In genomic region chr9:92696619-92697018, GRCh38 we compare ENCODE assay signal across 28 cellular contexts. TPM values are rescaled to one million over a fixed set of nuclear protein-coding genes. Genes with fewer than 3 reads are reported as not detected.
DNase-seq lines count a peak whose midpoint lies in the region; ATAC-seq, FAIRE-seq and TF ChIP-seq lines count a peak whose summit lies in the region.
"Had no signal": no experiment of that assay in that cellular context is flagged by ENCODE, and none has a peak within 500 bp of the region (broad histone marks: within the 10 kb centered on the region; RNA-seq: fewer than 3 reads in every experiment).

No MANE protein-coding gene starts in this region.

- 0% methylated on average over 1 of the region's 1 CpG for WGBS in GM12878 (ENCODE audit: insufficient coverage, insufficient replicate concordance, low lambda C conversion rate, missing lambda C conversion rate)

- no peak overlapping the region for H3K4me3 Mint-ChIP-seq in endothelial cell (ENCODE audit: unreplicated experiment)
- H3K4me3 Mint-ChIP-seq: H9 had no signal

- peaks cover 0 to 12% (median 9%) of the 10 kb centered on the region in 10 experiments; a peak in 11 of 20 replicates for H3K4me1 ChIP-seq in BLaER1 treated with 17β-estradiol and CSF1 and Interleukin-3, amounts not matched to agents 10 nM and 100 nM
- H3K4me1 ChIP-seq in DOHH2 (ENCODE audit: control insufficient read depth, low read length): peaks cover 19% of the 10 kb centered on the region
- H3K4me1 ChIP-seq in MM.1S (ENCODE audit: low read length): peaks cover 15% of the 10 kb centered on the region
- no peaks in the 10 kb centered on the region; the same call in 1 of the 2 replicates for H3K4me1 ChIP-seq in GM12878 (ENCODE audit: control insufficient read depth, insufficient read depth, low read length)

- DNase-seq in MM.1S: peak; percentile 80
- no peak for DNase-seq in GM12878 (ENCODE audit: low read depth, low spot score)
- DNase-seq in superior temporal gyrus (ENCODE audit: extremely low spot score): no peak
- DNase-seq in endothelial cell (ENCODE audit: low spot score): no peak
- no peak for DNase-seq in NCI-H2196 (lab: John Stamatoyannopoulos, UW; ENCODE audit: unreplicated experiment)
- DNase-seq: DMS53, EL, GDM1, GM23248, H9, KBM-7, MG63, NCI-H1092 treated with DMSO at 0.1 percent for 48 hours, NCI-H1436, NCI-H187, NCI-H2081 treated with DMSO at 0.1 percent for 48 hours, NCI-H2171, NCI-H345, NCI-H510A treated with DMSO at 0.1 percent for 48 hours, NCI-H748 treated with DMSO at 0.1 percent for 48 hours had no signal

- H4K20me1 ChIP-seq in BLaER1 treated with 17β-estradiol and CSF1 and Interleukin-3, amounts not matched to agents 10 nM and 100 nM: no peaks in the 10 kb centered on the region
- no peaks in the 10 kb centered on the region for H4K20me1 ChIP-seq in DOHH2 (ENCODE audit: control insufficient read depth, insufficient read depth, low read depth, low read length)
- H4K20me1 ChIP-seq in MM.1S (ENCODE audit: insufficient read depth, low read length): no peaks in the 10 kb centered on the region
- H4K20me1 ChIP-seq in GM12878 (ENCODE audit: control insufficient read depth, insufficient read depth): no peaks in the 10 kb centered on the region

- BruUV-seq in GM12878 (replicated peaks; lab: Mats Ljungman, UMichigan): no TSS peak

- SMC1A ChIA-PET in GM12878 (lab: Charles Lee; ENCODE audit: uncharacterized antibody, unreplicated experiment): no interaction called here

- H3K9me3 Mint-ChIP-seq in endothelial cell (ENCODE audit: unreplicated experiment): no peaks in the 10 kb centered on the region

- no peaks in the 10 kb centered on the region for H3K79me2 ChIP-seq in DOHH2 (ENCODE audit: control insufficient read depth, low read length)
- H3K79me2 ChIP-seq in MM.1S (ENCODE audit: low read length): no peaks in the 10 kb centered on the region
- H3K79me2 ChIP-seq in GM12878 (ENCODE audit: control insufficient read depth, insufficient read depth, low read length): no peaks in the 10 kb centered on the region

- H3K9me2 ChIP-seq in DOHH2 (replicated peaks; ENCODE audit: control insufficient read depth, low read length) (no peaks in the 10 kb centered on the region), MM.1S (replicated peaks; ENCODE audit: insufficient read depth, low read length) (no peaks in the 10 kb centered on the region)

- no peak for TF ChIP-seq EP300 in GM12878 (IDR thresholded peaks at IDR 0.05; ENCODE audit: borderline replicate concordance in 1 of 2, control insufficient read depth in 1 of 2, low read depth in 2 of 2, low read length in 2 of 2)

- in situ Hi-C loops in GM12878 (cut with MboI): no loop called here

- ATAC-seq in GM12878: peak; percentile 67
- no peak for ATAC-seq in GM18498 (IDR thresholded peaks at IDR 0.05; ENCODE audit: unreplicated experiment)
- ATAC-seq: SK-N-SH treated with all-trans-retinoic acid at 6 μM for 48 hours had no signal

- TF ChIP-seq CTCF in DOHH2 (IDR thresholded peaks at IDR 0.05; ENCODE audit: low read depth, low read length, poor library complexity, severe bottlenecking) (no peak), MM.1S (IDR thresholded peaks at IDR 0.05; ENCODE audit: low read length) (no peak), GM12878 (IDR thresholded peaks at IDR 0.05 in 2 of 3, conservative IDR thresholded peaks at IDR 0.05 in 1 of 3; ENCODE audit: control insufficient read depth in 2 of 3, extremely low read depth in 1 of 3, insufficient read depth in 1 of 3, low read depth in 3 of 3, low read length in 3 of 3) (no peak), endothelial cell (IDR thresholded peaks at IDR 0.05; ENCODE audit: unreplicated experiment) (no peak)

- intact Hi-C loops in GM12878 (cut with micrococcal nuclease; ENCODE audit: unreplicated experiment): no loop called here

- H3K4me2 ChIP-seq in BLaER1 treated with 17β-estradiol and CSF1 and Interleukin-3, amounts not matched to agents 10 nM and 100 nM: peak overlapping the region in 6 of 11 experiments; percentile 8 to 53 (median 31); a peak in 7 of 22 replicates
- H3K4me2 ChIP-seq in DOHH2 (ENCODE audit: low read length) (peak overlapping the region; percentile 28), MM.1S (ENCODE audit: low read depth, low read length) (peak overlapping the region; percentile 2; the same call in 1 of the 2 replicates), GM12878 (ENCODE audit: control insufficient read depth, insufficient read depth) (peak overlapping the region; percentile 43; the same call in 1 of the 2 replicates)

- no peak for FAIRE-seq in GM12878 (lab: Jason Lieb, UNC)
- FAIRE-seq: D721Med, GM12892, HTR-8/SVneo, RCC 7860 had no signal

- CTCF ChIA-PET in GM12878 (lab: Yijun Ruan, JAX): interaction anchor here (0.7 to 1.3 kb wide), 2 partner anchors 11 to 260 kb away, joined by 4 to 5 read pairs; no protein-coding TSS in a partner anchor

- H3F3A ChIP-seq in DOHH2 (ENCODE audit: control insufficient read depth, insufficient read depth) (peaks cover 2% of the 10 kb centered on the region; the same call in 1 of the 2 replicates), MM.1S (ENCODE audit: insufficient read depth, low read length) (peaks cover 18% of the 10 kb centered on the region)

- H3K27me3 Mint-ChIP-seq in endothelial cell (ENCODE audit: unreplicated experiment): no peaks in the 10 kb centered on the region

- peaks cover 75 to 87% (median 82%) of the 10 kb centered on the region in 11 experiments for H3K9me3 ChIP-seq in BLaER1 treated with 17β-estradiol and CSF1 and Interleukin-3, amounts not matched to agents 10 nM and 100 nM (replicated peaks in 1 of 11)
- peaks cover 13% of the 10 kb centered on the region; the same call in 1 of the 2 replicates for H3K9me3 ChIP-seq in DOHH2 (ENCODE audit: control insufficient read depth, insufficient read depth, low read length)
- H3K9me3 ChIP-seq in MM.1S (replicated peaks; ENCODE audit: insufficient read depth, low read length): 0 out of 2 replicates have a peak, but pooled peaks cover 2% of the 10 kb centered on the region
- H3K9me3 ChIP-seq in GM12878 (replicated peaks; ENCODE audit: control insufficient read depth, insufficient read depth, low read length): peaks cover 19% of the 10 kb centered on the region

- H3K36me3 Mint-ChIP-seq in endothelial cell (ENCODE audit: low read depth, unreplicated experiment): peaks cover 15% of the 10 kb centered on the region

- H3K36me3 ChIP-seq in BLaER1 treated with 17β-estradiol and CSF1 and Interleukin-3, amounts not matched to agents 10 nM and 100 nM: peaks cover 14 to 39% (median 25%) of the 10 kb centered on the region in 11 experiments; a peak in 21 of 22 replicates
- H3K36me3 ChIP-seq in DOHH2 (ENCODE audit: control insufficient read depth, low read length): no peaks in the 10 kb centered on the region
- no peaks in the 10 kb centered on the region for H3K36me3 ChIP-seq in MM.1S (replicated peaks; ENCODE audit: insufficient read depth, low read length)
- no peaks in the 10 kb centered on the region for H3K36me3 ChIP-seq in GM12878 (ENCODE audit: control insufficient read depth in 2 of 2, insufficient read depth in 2 of 2, low read length in 1 of 2)
- H3K36me3 ChIP-seq: MG63 had no signal

- no peak overlapping the region for H2AFZ ChIP-seq in MM.1S (ENCODE audit: low read length)
- H2AFZ ChIP-seq in GM12878 (ENCODE audit: control insufficient read depth, low read depth, low read length): no peak overlapping the region; the same call in 1 of the 2 replicates
- H2AFZ ChIP-seq: GM23248 had no signal

- POLR2A ChIA-PET in GM12878 (lab: Charles Lee): no interaction called here

- RAD21 ChIA-PET in GM12878 (lab: Charles Lee; ENCODE audit: unreplicated experiment): no interaction called here

- no peak overlapping the region for H3K27ac ChIP-seq in BLaER1 treated with 17β-estradiol and CSF1 and Interleukin-3, amounts not matched to agents 10 nM and 100 nM
- no peak overlapping the region for H3K27ac ChIP-seq in DOHH2 (ENCODE audit: low read depth, low read length)
- H3K27ac ChIP-seq in MM.1S (ENCODE audit: low read length): peak overlapping the region; percentile 72; the same call in 1 of the 2 replicates
- H3K27ac ChIP-seq in GM12878 (ENCODE audit: control insufficient read depth, insufficient read depth): peak overlapping the region; percentile 66
- H3K27ac ChIP-seq: GM23248 had no signal

- no peaks in the 10 kb centered on the region for H3K27me3 ChIP-seq in BLaER1 treated with 17β-estradiol and CSF1 and Interleukin-3, amounts not matched to agents 10 nM and 100 nM
- H3K27me3 ChIP-seq in DOHH2 (ENCODE audit: control insufficient read depth, low read length) (no peaks in the 10 kb centered on the region), MM.1S (replicated peaks; ENCODE audit: insufficient read depth, low read length) (no peaks in the 10 kb centered on the region), GM12878 (replicated peaks in 1 of 2; ENCODE audit: control insufficient read depth in 2 of 2, insufficient read depth in 2 of 2, low read length in 1 of 2) (no peaks in the 10 kb centered on the region)
- H3K27me3 ChIP-seq: MG63 had no signal

- H3K4me3 ChIP-seq in BLaER1 treated with 17β-estradiol and CSF1 and Interleukin-3, amounts not matched to agents 10 nM and 100 nM: peak overlapping the region in 1 of 10 experiments; percentile 1; a peak in 2 of 20 replicates
- H3K4me3 ChIP-seq in DOHH2 (ENCODE audit: low read length) (peak overlapping the region; percentile 32), MM.1S (ENCODE audit: low read length) (no peak overlapping the region), GM12878 (no peak overlapping the region)
- H3K4me3 ChIP-seq: GM23248, MG63 had no signal

- no peak for TF ChIP-seq POLR2A in GM12878 (IDR thresholded peaks at IDR 0.05; ENCODE audit: low read depth, low read length)

- H3K27ac Mint-ChIP-seq in endothelial cell (ENCODE audit: unreplicated experiment): no peak overlapping the region
- H3K27ac Mint-ChIP-seq: H9 had no signal

- H3K9ac ChIP-seq in BLaER1 treated with 17β-estradiol and CSF1 and Interleukin-3, amounts not matched to agents 10 nM and 100 nM: no peak overlapping the region
- H3K9ac ChIP-seq in MM.1S (ENCODE audit: low read length) (no peak overlapping the region), GM12878 (ENCODE audit: control insufficient read depth, insufficient read depth, low read length) (no peak overlapping the region)
- H3K9ac ChIP-seq: GM23248 had no signal

- TF ChIP-seq RAD21 in GM12878 (IDR thresholded peaks at IDR 0.05; ENCODE audit: insufficient read depth, low read depth, low read length): no peak

- no peaks in the 10 kb centered on the region for H3K4me1 Mint-ChIP-seq in endothelial cell (ENCODE audit: unreplicated experiment)
- H3K4me1 Mint-ChIP-seq: H9 had no signal

RNA-seq across cellular contexts. Expression of gene IPPK, which starts 26.7 kb away (rescaled TPM):
- 24.4 and 27.7 TPM in 2 replicates for total RNA-seq in GM12878 (2013; cell fraction: nucleolus; rRNA removed)
- 12.9 and 17.6 TPM in 2 replicates for total RNA-seq in GM12878 (2014; rRNA removed)
- total RNA-seq in GM12878 (2014; rRNA removed; fragmentation: Illumina TruSeq; extraction: Trizol): 11.4 and 11.5 TPM in 2 replicates
- 10.1 and 10.7 TPM in 2 replicates for total RNA-seq in GM12878 (2021)
- 5.1 TPM for polyA plus RNA-seq in GM12878 (2011; ENCODE audit: low read depth)
- polyA plus RNA-seq in GM12878 (2011; rRNA removed): 21.8 and 22.1 TPM in 2 replicates
- polyA plus RNA-seq in GM12878 (2011; cell fraction: cytosol; rRNA removed): 30.0 and 31.3 TPM in 2 replicates
- polyA plus RNA-seq in GM12878 (2011; cell fraction: nucleus; rRNA removed): 56.1 and 62.4 TPM in 2 replicates
- polyA plus RNA-seq in GM12878 (2012): 5.5 and 6.6 TPM in 2 replicates
- 10.6 and 12.8 TPM in 2 replicates for polyA plus RNA-seq in GM12878 (2014; fragmentation: Illumina TruSeq; extraction: Trizol)
- 1 to 10 TPM; 2.1 to 4.0 TPM for polyA plus RNA-seq in GM12878 (2014; fragmentation: Nextera tagmentation; extraction: Ambion mirVana)
- 9.2 and 10.6 TPM in 2 replicates for polyA plus RNA-seq in GM12878 (2014; rRNA removed)
- 10 to 100 TPM; 11.4 to 11.5 TPM for polyA plus RNA-seq in GM12878 (2016; fragmentation: Nextera tagmentation; extraction: Ambion mirVana)
- polyA minus RNA-seq in GM12878 (2011; rRNA and poly(A)+ RNA removed): 50.3 and 52.8 TPM in 2 replicates
- 9.0 and 11.2 TPM in 2 replicates for polyA minus RNA-seq in GM12878 (2011; cell fraction: cytosol; rRNA and poly(A)+ RNA removed)
- 10.0 and 17.4 TPM in 2 replicates for polyA minus RNA-seq in GM12878 (2011; cell fraction: nucleus; rRNA and poly(A)+ RNA removed)
- 10.1 TPM for total RNA-seq in endothelial cell (ENCODE audit: unreplicated experiment)

Comparison
In these comparisons a context has a peak if more than half of its experiments do, and no peak if none do; other contexts are left out.
1. H3K27ac ChIP-seq: peak in MM.1S (single experiment) and GM12878 (single experiment); none in BLaER1 treated with 17β-estradiol and CSF1 and Interleukin-3, amounts not matched to agents 10 nM and 100 nM (0 of 11) and DOHH2 (single experiment).
2. Peak in every context shown above with its lines, with median percentiles within 50 percentile points of each other: H3K4me2 ChIP-seq.